19 cellular contexts compared by ENCODE assay signal in the genomic region with DNA sequence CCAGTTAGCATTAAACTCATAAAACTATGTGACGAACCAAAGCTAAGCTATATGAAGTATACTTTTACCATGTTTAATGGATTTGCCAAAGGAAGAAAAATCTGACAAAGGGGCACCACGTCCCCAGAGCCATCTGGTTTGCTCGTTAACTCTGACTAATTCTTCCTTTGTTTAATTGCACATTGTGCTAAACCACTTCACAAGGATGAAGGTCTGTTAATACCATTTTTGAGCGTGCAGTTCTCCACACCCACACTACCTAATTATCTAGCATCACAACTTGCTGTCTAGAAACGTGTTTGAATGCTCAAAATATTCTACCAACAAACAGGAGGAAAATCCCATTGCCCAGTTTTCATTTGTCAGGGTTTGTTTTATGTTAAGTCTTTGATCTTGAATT.
A peak's percentile ranks its signal among the peaks of the same experiment; 100 is the strongest.
DNase-seq lines count a peak whose midpoint lies in the region; ATAC-seq and TF ChIP-seq lines count a peak whose summit lies in the region.
"Had no signal": no experiment of that assay in that cellular context is flagged by ENCODE, and none has a peak within 500 bp of the region (broad histone marks: within the 10 kb centered on the region; RNA-seq: fewer than 3 reads in every experiment).

No MANE protein-coding gene starts in this region.

- H3K4me1 ChIP-seq in Peyer's patch (peaks cover 0 to 12% (median 0%) of the 10 kb centered on the region in 4 donors), osteoblast (ENCODE audit: insufficient read depth, low read length) (peaks cover 17% of the 10 kb centered on the region), tibial artery (peaks cover 0 to 89% (median 53%) of the 10 kb centered on the region in 4 donors)
- H3K4me1 ChIP-seq: foreskin keratinocyte had no signal

- TF ChIP-seq CTCF in Peyer's patch (IDR thresholded peaks at IDR 0.05) (no peak), endothelial cell (IDR thresholded peaks at IDR 0.05; ENCODE audit: unreplicated experiment) (no peak), osteoblast (IDR thresholded peaks at IDR 0.05; ENCODE audit: extremely low read depth, low read depth, low read length) (no peak), tibial artery (IDR thresholded peaks at IDR 0.05) (no peak)

- peaks cover 19% of the 10 kb centered on the region for H3K27me3 Mint-ChIP-seq in endothelial cell (ENCODE audit: unreplicated experiment)

- peaks cover 32% of the 10 kb centered on the region for H3K79me2 ChIP-seq in osteoblast (ENCODE audit: insufficient read depth, low read length)

- H4K20me1 ChIP-seq in osteoblast (ENCODE audit: insufficient read depth, low read length) = no peaks in the 10 kb centered on the region

- H3K27ac Mint-ChIP-seq in endothelial cell (ENCODE audit: unreplicated experiment) = peak overlapping the region; percentile 91

- intact Hi-C loops in tibial artery (cut with DNase I; ENCODE audit: low total_unique reads) = no loop called here

- H3K27ac ChIP-seq in Peyer's patch (peak overlapping the region in 3 of 4 donors; percentile 49 to 72 (median 60)), osteoblast (ENCODE audit: low read depth, low read length) (peak overlapping the region; percentile 80), tibial artery (peak overlapping the region; percentile 82 to 91)
- H3K27ac ChIP-seq: foreskin keratinocyte, KMS-11 had no signal

- no peak overlapping the region for H3K4me2 ChIP-seq in osteoblast (ENCODE audit: insufficient read depth, low read length)
- H3K4me2 ChIP-seq: KMS-11 had no signal

- H3K27me3 ChIP-seq in Peyer's patch (no peaks in the 10 kb centered on the region), osteoblast (ENCODE audit: insufficient read depth, low read length) (no peaks in the 10 kb centered on the region), tibial artery (no peaks in the 10 kb centered on the region)
- H3K27me3 ChIP-seq: foreskin keratinocyte had no signal

- no peak for TF ChIP-seq POLR2A in Peyer's patch (IDR thresholded peaks at IDR 0.05)

- no peak for DNase-seq in Peyer's patch
- DNase-seq in endothelial cell (ENCODE audit: low spot score) = no peak
- DNase-seq in osteoblast (ENCODE audit: insufficient read length, low spot score, missing footprints) = no peak
- DNase-seq in tibial artery = no peak
- no peak for DNase-seq in NCI-H510A (lab: John Stamatoyannopoulos, UW)
- DNase-seq: activated CD4-positive, alpha-beta T cell treated with anti-CD3 and anti-CD28 coated beads for 48 hours; activated CD8-positive, alpha-beta memory T cell treated with anti-CD3 and anti-CD28 coated beads, Interleukin-2, amount 50 U/mL, for 4 hours; activated gamma-delta T cell; amniotic stem cell; GOT3; naive thymus-derived CD8-positive, alpha-beta T cell; NCI-H1092; NCI-H2107; NCI-H69 had no signal

- no peaks in the 10 kb centered on the region for H3K9me3 ChIP-seq in Peyer's patch
- no peaks in the 10 kb centered on the region for H3K9me3 ChIP-seq in osteoblast (ENCODE audit: low read depth, low read length)
- no peaks in the 10 kb centered on the region for H3K9me3 ChIP-seq in tibial artery

- no peak for ATAC-seq in GM21528 (IDR thresholded peaks at IDR 0.05; ENCODE audit: low FRiP score, unreplicated experiment)
- ATAC-seq in HG02970 (IDR thresholded peaks at IDR 0.05; ENCODE audit: low FRiP score, unreplicated experiment) = no peak
- ATAC-seq: foreskin keratinocyte; naive thymus-derived CD8-positive, alpha-beta T cell had no signal

- peaks cover 64% of the 10 kb centered on the region for H3K36me3 Mint-ChIP-seq in endothelial cell (ENCODE audit: low read depth, unreplicated experiment)
- H3K36me3 Mint-ChIP-seq: naive thymus-derived CD8-positive, alpha-beta T cell had no signal

- H3K4me3 ChIP-seq in Peyer's patch (no peak overlapping the region), osteoblast (ENCODE audit: insufficient read depth, low read length) (no peak overlapping the region), tibial artery (no peak overlapping the region)

- H3K36me3 ChIP-seq in Peyer's patch (no peaks in the 10 kb centered on the region), osteoblast (ENCODE audit: insufficient read depth, low read length) (peaks cover 10% of the 10 kb centered on the region), tibial artery (no peaks in the 10 kb centered on the region)

- no peaks in the 10 kb centered on the region for H3K9me3 Mint-ChIP-seq in endothelial cell (ENCODE audit: unreplicated experiment)
- H3K9me3 Mint-ChIP-seq: central memory CD8-positive, alpha-beta T cell; naive thymus-derived CD8-positive, alpha-beta T cell had no signal

- no peak overlapping the region for H2AFZ ChIP-seq in osteoblast (ENCODE audit: low read length)

- H3K4me3 Mint-ChIP-seq in endothelial cell (ENCODE audit: unreplicated experiment) = peak overlapping the region; percentile 2
- H3K4me3 Mint-ChIP-seq: central memory CD8-positive, alpha-beta T cell; naive thymus-derived CD8-positive, alpha-beta T cell had no signal

- H3K4me1 Mint-ChIP-seq in endothelial cell (ENCODE audit: unreplicated experiment) = peaks cover 82% of the 10 kb centered on the region
- H3K4me1 Mint-ChIP-seq: central memory CD8-positive, alpha-beta T cell; naive thymus-derived CD8-positive, alpha-beta T cell had no signal
